ENCODE assay signal across 8 cellular contexts in the genomic region with DNA sequence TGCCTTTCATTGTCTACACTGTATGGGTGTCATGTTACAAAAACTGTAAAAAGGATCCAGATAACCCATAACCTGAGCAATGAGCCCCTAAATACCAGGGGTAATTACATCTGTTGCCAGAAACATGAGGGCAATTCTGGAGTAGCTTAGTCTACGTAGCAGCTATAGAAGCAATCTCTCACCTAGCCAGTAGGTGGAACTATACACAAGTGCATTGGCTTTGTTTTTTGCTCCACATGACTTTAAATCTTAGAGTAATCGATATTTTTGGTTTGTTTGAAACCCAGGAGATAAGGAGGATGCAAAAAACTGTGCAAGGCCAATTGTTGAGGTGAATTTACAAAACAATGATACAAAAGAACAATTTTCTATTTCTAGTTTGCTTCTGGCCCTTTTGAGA. TPM values are rescaled to one million over a fixed set of nuclear protein-coding genes. Genes with fewer than 3 reads are reported as not detected.
DNase-seq lines count a peak whose midpoint lies in the region; ATAC-seq, FAIRE-seq and TF ChIP-seq lines count a peak whose summit lies in the region.

No MANE protein-coding gene starts in this region.

- peak; percentile 80 for TF ChIP-seq RAD21 in GM12878 (IDR thresholded peaks at IDR 0.05; ENCODE audit: insufficient read depth, low read depth, low read length)

- 28% methylated on average over 2 of the region's 2 CpGs for WGBS in GM12878 (ENCODE audit: insufficient coverage, insufficient replicate concordance, low lambda C conversion rate, missing lambda C conversion rate)

- DNase-seq in CMK (ENCODE audit: low read depth), result peak; percentile 5
- DNase-seq in NCI-H1105 treated with DMSO at 0.1 percent for 48 hours (lab: John Stamatoyannopoulos, UW), result peak; percentile 20
- no peak for DNase-seq in GM12878 (ENCODE audit: low read depth, low spot score)
- peak; percentile 50 for DNase-seq in kidney tubule cell (ENCODE audit: low spot score)
- DNase-seq in middle frontal gyrus (ENCODE audit: extremely low spot score, low spot score), result no peak

- no peaks in the 10 kb centered on the region for H3K9me3 ChIP-seq in GM12878 (replicated peaks; ENCODE audit: control insufficient read depth, insufficient read depth, low read length)

- no peak for TF ChIP-seq POLR2A in GM12878 (IDR thresholded peaks at IDR 0.05; ENCODE audit: low read depth, low read length)

- H3K79me2 ChIP-seq in GM12878 (ENCODE audit: control insufficient read depth, insufficient read depth, low read length), result no peaks in the 10 kb centered on the region

- SMC1A ChIA-PET in GM12878 (lab: Charles Lee; ENCODE audit: uncharacterized antibody, unreplicated experiment), result interaction anchor here (0.6 to 1.8 kb wide), 15 partner anchors 12 to 1969 kb away, joined by 3 to 6 read pairs (median 3); no protein-coding TSS in a partner anchor

- no peak overlapping the region for H3K9ac ChIP-seq in GM12878 (ENCODE audit: control insufficient read depth, insufficient read depth, low read length)

- H3K27ac ChIP-seq in GM12878 (ENCODE audit: control insufficient read depth, insufficient read depth), result no peak overlapping the region

- peak; percentile 67 for ATAC-seq in GM18861 (IDR thresholded peaks at IDR 0.05; ENCODE audit: unreplicated experiment)
- ATAC-seq in GM12878, result peak; percentile 93
- ATAC-seq in GM19397 (IDR thresholded peaks at IDR 0.05; ENCODE audit: unreplicated experiment), result no peak
- no peak for ATAC-seq in GM21390 (IDR thresholded peaks at IDR 0.05; ENCODE audit: unreplicated experiment)

- intact Hi-C loops in GM12878 (cut with micrococcal nuclease; ENCODE audit: unreplicated experiment), result no loop called here

- H3K4me1 ChIP-seq in GM12878 (ENCODE audit: control insufficient read depth, insufficient read depth, low read length), result no peaks in the 10 kb centered on the region

- CTCF ChIA-PET in GM12878 (lab: Yijun Ruan, JAX), result interaction anchor here (0.6 to 4.0 kb wide), 19 partner anchors 9 to 1971 kb away, joined by 3 to 16 read pairs (median 4); no protein-coding TSS in a partner anchor

- TF ChIP-seq EP300 in GM12878 (IDR thresholded peaks at IDR 0.05; ENCODE audit: borderline replicate concordance in 1 of 2, control insufficient read depth in 1 of 2, low read depth in 2 of 2, low read length in 2 of 2), result no peak

- H3K27me3 ChIP-seq in GM12878 (replicated peaks in 1 of 2; ENCODE audit: control insufficient read depth in 2 of 2, insufficient read depth in 2 of 2, low read length in 1 of 2), result no peaks in the 10 kb centered on the region

- H2AFZ ChIP-seq in GM12878 (ENCODE audit: control insufficient read depth, low read depth, low read length), result no peak overlapping the region

- H3K4me3 ChIP-seq in GM12878, result no peak overlapping the region

- POLR2A ChIA-PET in GM12878 (lab: Charles Lee), result no interaction called here

- peaks cover 0 to 3% of the 10 kb centered on the region in 2 experiments; a peak in 1 of 4 replicates for H3K36me3 ChIP-seq in GM12878 (ENCODE audit: control insufficient read depth in 2 of 2, insufficient read depth in 2 of 2, low read length in 1 of 2)

- RAD21 ChIA-PET in GM12878 (lab: Charles Lee; ENCODE audit: unreplicated experiment), result interaction anchor here (0.7 to 1.6 kb wide), 11 partner anchors 9 to 1969 kb away, joined by 3 to 6 read pairs (median 4); no protein-coding TSS in a partner anchor

- peak; percentile 66 for FAIRE-seq in GM12878 (lab: Jason Lieb, UNC)

- in situ Hi-C loops in GM12878 (cut with MboI), result loop anchor here (10.0 kb wide), 1 partner anchor 1563 kb away; no protein-coding TSS in a partner anchor

- no TSS peak for BruUV-seq in GM12878 (replicated peaks; lab: Mats Ljungman, UMichigan)

- no peaks in the 10 kb centered on the region for H4K20me1 ChIP-seq in GM12878 (ENCODE audit: control insufficient read depth, insufficient read depth)

- H3K4me2 ChIP-seq in GM12878 (ENCODE audit: control insufficient read depth, insufficient read depth), result no peak overlapping the region

- TF ChIP-seq CTCF in GM12878 (IDR thresholded peaks at IDR 0.05 in 2 of 3, conservative IDR thresholded peaks at IDR 0.05 in 1 of 3; ENCODE audit: control insufficient read depth in 2 of 3, extremely low read depth in 1 of 3, insufficient read depth in 1 of 3, low read depth in 3 of 3, low read length in 3 of 3), result peak; percentile 67 to 80 (median 71)

TF ChIP-seq in GM12878, 131 proteins besides CTCF, POLR2A, EP300 and RAD21:
- TF ChIP-seq SMC3 (IDR thresholded peaks at IDR 0.05; ENCODE audit: borderline replicate concordance, low read length) (peak; percentile 59; the same call in 1 of the 2 replicates), POU2F2 (IDR thresholded peaks at IDR 0.05; ENCODE audit: borderline replicate concordance, low read depth, low read length) (no peak), ZNF622 (IDR thresholded peaks at IDR 0.05) (no peak)

RNA-seq across cellular contexts. Expression of a gene that starts 57.5 kb away (rescaled TPM):
- total RNA-seq in GM12878 (2013; cell fraction: nucleolus; rRNA removed), result 0.25 TPM in 1 of 2 replicates, not detected in the other
- total RNA-seq in GM12878 (2014; rRNA removed) (0.60 and 0.68 TPM in 2 replicates), GM12878 (2014; rRNA removed; fragmentation: Illumina TruSeq; extraction: Trizol) (0.55 and 0.81 TPM in 2 replicates), GM12878 (2021) (0.13 and 0.28 TPM in 2 replicates)
- 0.13 TPM for polyA plus RNA-seq in GM12878 (2011; ENCODE audit: low read depth)
- polyA plus RNA-seq in GM12878 (2011; rRNA removed) (1.7 and 2.3 TPM in 2 replicates), GM12878 (2014; fragmentation: Illumina TruSeq; extraction: Trizol) (0.57 and 0.65 TPM in 2 replicates), GM12878 (2014; fragmentation: Nextera tagmentation; extraction: Ambion mirVana) (1 to 10 TPM in 1 of 2 experiments, under 1 TPM in 1; 0.47 to 1.1 TPM), GM12878 (2014; rRNA removed) (0.23 and 0.46 TPM in 2 replicates), GM12878 (2016; fragmentation: Nextera tagmentation; extraction: Ambion mirVana) (under 1 TPM; 0.26 to 0.42 TPM)
- 0.59 and 0.67 TPM in 2 replicates for polyA plus RNA-seq in GM12878 (2011; cell fraction: cytosol; rRNA removed)
- 0.25 and 0.28 TPM in 2 replicates for polyA plus RNA-seq in GM12878 (2011; cell fraction: nucleus; rRNA removed)
- polyA plus RNA-seq in GM12878 (2012), result 0.28 and 0.35 TPM in 2 replicates
- polyA minus RNA-seq in GM12878 (2011; rRNA and poly(A)+ RNA removed), result 0.72 and 1.3 TPM in 2 replicates
- polyA minus RNA-seq in GM12878 (2011; cell fraction: cytosol; rRNA and poly(A)+ RNA removed), result 0.67 and 0.73 TPM in 2 replicates
- polyA minus RNA-seq in GM12878 (2011; cell fraction: nucleus; rRNA and poly(A)+ RNA removed), result 0.24 and 1.1 TPM in 2 replicates

Comparison
In these comparisons a context has a peak if more than half of its experiments do, and no peak if none do; other contexts are left out.
1. DNase-seq: peak in CMK (single experiment), NCI-H1105 treated with DMSO at 0.1 percent for 48 hours (single experiment) and kidney tubule cell (single experiment); none in GM12878 (single experiment) and middle frontal gyrus (single experiment).
2. ATAC-seq: peak in GM18861 (single experiment) and GM12878 (single experiment); none in GM19397 (single experiment) and GM21390 (single experiment).